8 cellular contexts compared by ENCODE assay signal in genomic region chr19:6481541-6482342, GRCh38. TPM values are rescaled to one million over a fixed set of nuclear protein-coding genes. Genes with fewer than 3 reads are reported as not detected.
DNase-seq lines count a peak whose midpoint lies in the region; ATAC-seq and TF ChIP-seq lines count a peak whose summit lies in the region.

DENND1C (minus strand) TSS chr19:6481787; CDS start chr19:6481695, 92 bp downstream.

- peak within 1 kb of the TSS; percentile 87 for H3K4me2 ChIP-seq in OCI-LY3 (ENCODE audit: low read length)

- intact Hi-C loops in activated T-helper 1 cell treated with anti-CD3 and anti-CD28 coated beads, Interleukin-12 subunit alpha, Interleukin-12 subunit beta, Interleukin-2, Interleukin-4 antibody, amounts not matched to agents 30 ng/mL and 10 ng/mL and 1 ng/mL, durations not matched to agents 14 hours and 24 hours and 36 hours (cut with micrococcal nuclease): loop anchor here (1.0 to 2.0 kb wide), 4 partner anchors 21 to 56 kb away; no protein-coding TSS in a partner anchor
- intact Hi-C loops in head of caudate nucleus (cut with DNase I): no loop called here

- peak; percentile 68 for ATAC-seq in GM21737 (IDR thresholded peaks at IDR 0.05; ENCODE audit: unreplicated experiment)
- no peak for ATAC-seq in GM18873 (IDR thresholded peaks at IDR 0.05; ENCODE audit: low FRiP score, unreplicated experiment)

- peaks cover 14% of the 10 kb centered on the region for H3K36me3 ChIP-seq in OCI-LY3 (replicated peaks; ENCODE audit: low read depth, low read length)

- no peaks in the 10 kb centered on the region for H3K9me3 ChIP-seq in OCI-LY3 (ENCODE audit: insufficient read depth, low read length)

- H3K4me3 Mint-ChIP-seq in activated T-helper 1 cell treated with anti-CD3 and anti-CD28 coated beads, Interleukin-12 subunit alpha, Interleukin-12 subunit beta, Interleukin-2, Interleukin-4 antibody, amounts not matched to agents 30 ng/mL and 10 ng/mL and 1 ng/mL, durations not matched to agents 14 hours and 24 hours and 36 hours: peak within 1 kb of the TSS; percentile 91

- H3K27ac ChIP-seq in OCI-LY3 (ENCODE audit: low read length): peak within 1 kb of the TSS; percentile 69

- H2AFZ ChIP-seq in OCI-LY3 (ENCODE audit: low read depth, low read length): peak within 1 kb of the TSS; percentile 84

- H3K27me3 ChIP-seq in OCI-LY3 (ENCODE audit: low read depth, low read length): no peaks in the 10 kb centered on the region

- DNase-seq in CD1c-positive myeloid dendritic cell (ENCODE audit: extremely low spot score) (peak; percentile 57), head of caudate nucleus (peak in 40 of 42 donors; percentile 30 to 88 (median 70)), cerebellum (ENCODE audit: low spot score) (no peak)
- peak; percentile 61 for DNase-seq in activated T-helper 1 cell treated with anti-CD3 and anti-CD28 coated beads, Interleukin-12 subunit alpha, Interleukin-12 subunit beta, Interleukin-2, Interleukin-4 antibody, amounts not matched to agents 30 ng/mL and 10 ng/mL and 1 ng/mL, durations not matched to agents 14 hours and 24 hours and 36 hours (ENCODE audit: low spot score)
- peak; percentile 67 for DNase-seq in stimulated activated CD4-positive, alpha-beta T cell treated with anti-CD3 and anti-CD28 coated beads, Interleukin-12 subunit alpha, Interleukin-12 subunit beta, amount 100 ng/mL, for 4 hours

- peak within 1 kb of the TSS; percentile 94 for H3K9ac ChIP-seq in OCI-LY3 (ENCODE audit: low read length)

- H4K20me1 ChIP-seq in OCI-LY3 (ENCODE audit: insufficient read depth, low read length): no peaks in the 10 kb centered on the region

- peaks cover 2% of the 10 kb centered on the region for H3K36me3 Mint-ChIP-seq in activated T-helper 1 cell treated with anti-CD3 and anti-CD28 coated beads, Interleukin-12 subunit alpha, Interleukin-12 subunit beta, Interleukin-2, Interleukin-4 antibody, amounts not matched to agents 30 ng/mL and 10 ng/mL and 1 ng/mL, durations not matched to agents 14 hours and 24 hours and 36 hours (ENCODE audit: low read depth)

- peaks cover 12% of the 10 kb centered on the region for H3K4me1 ChIP-seq in OCI-LY3 (ENCODE audit: low read length)

- no peaks in the 10 kb centered on the region for H3K9me3 Mint-ChIP-seq in activated T-helper 1 cell treated with anti-CD3 and anti-CD28 coated beads, Interleukin-12 subunit alpha, Interleukin-12 subunit beta, Interleukin-2, Interleukin-4 antibody, amounts not matched to agents 30 ng/mL and 10 ng/mL and 1 ng/mL, durations not matched to agents 14 hours and 24 hours and 36 hours

- peaks cover 23% of the 10 kb centered on the region for H3K4me1 Mint-ChIP-seq in activated T-helper 1 cell treated with anti-CD3 and anti-CD28 coated beads, Interleukin-12 subunit alpha, Interleukin-12 subunit beta, Interleukin-2, Interleukin-4 antibody, amounts not matched to agents 30 ng/mL and 10 ng/mL and 1 ng/mL, durations not matched to agents 14 hours and 24 hours and 36 hours (ENCODE audit: low read depth)

- no peaks in the 10 kb centered on the region for H3K27me3 Mint-ChIP-seq in activated T-helper 1 cell treated with anti-CD3 and anti-CD28 coated beads, Interleukin-12 subunit alpha, Interleukin-12 subunit beta, Interleukin-2, Interleukin-4 antibody, amounts not matched to agents 30 ng/mL and 10 ng/mL and 1 ng/mL, durations not matched to agents 14 hours and 24 hours and 36 hours (ENCODE audit: insufficient read depth)

- peaks cover 24% of the 10 kb centered on the region for H3K79me2 ChIP-seq in OCI-LY3 (ENCODE audit: low read length)

- peak; percentile 56 for TF ChIP-seq CTCF in OCI-LY3 (IDR thresholded peaks at IDR 0.05; ENCODE audit: low read depth, low read length)

- H3K27ac Mint-ChIP-seq in activated T-helper 1 cell treated with anti-CD3 and anti-CD28 coated beads, Interleukin-12 subunit alpha, Interleukin-12 subunit beta, Interleukin-2, Interleukin-4 antibody, amounts not matched to agents 30 ng/mL and 10 ng/mL and 1 ng/mL, durations not matched to agents 14 hours and 24 hours and 36 hours: peak within 1 kb of the TSS; percentile 89

- peak within 1 kb of the TSS; percentile 78 for H3K4me3 ChIP-seq in OCI-LY3 (ENCODE audit: low read length)

RNA-seq across cellular contexts. Expression of gene DENND1C, which starts in this region (rescaled TPM):
- total RNA-seq in activated T-helper 1 cell treated with anti-CD3 and anti-CD28 coated beads, Interleukin-12 subunit alpha, Interleukin-12 subunit beta, Interleukin-2, Interleukin-4 antibody, amounts not matched to agents 30 ng/mL and 10 ng/mL and 1 ng/mL, durations not matched to agents 14 hours and 24 hours and 36 hours: 68.4 and 75.6 TPM in 2 replicates
- 0.18 TPM for total RNA-seq in cerebellum

Comparison
In these comparisons a context has a peak if more than half of its experiments do, and no peak if none do; other contexts are left out.
1. RNA of gene DENND1C (total RNA-seq): 68.4 to 75.6 TPM in activated T-helper 1 cell treated with anti-CD3 and anti-CD28 coated beads, Interleukin-12 subunit alpha, Interleukin-12 subunit beta, Interleukin-2, Interleukin-4 antibody, amounts not matched to agents 30 ng/mL and 10 ng/mL and 1 ng/mL, durations not matched to agents 14 hours and 24 hours and 36 hours; 0.18 TPM in cerebellum (single experiment); every median in the first group is over 10 times any median in the second.